Comparison of ENCODE assay signal across 8 cellular contexts in the genomic region with DNA sequence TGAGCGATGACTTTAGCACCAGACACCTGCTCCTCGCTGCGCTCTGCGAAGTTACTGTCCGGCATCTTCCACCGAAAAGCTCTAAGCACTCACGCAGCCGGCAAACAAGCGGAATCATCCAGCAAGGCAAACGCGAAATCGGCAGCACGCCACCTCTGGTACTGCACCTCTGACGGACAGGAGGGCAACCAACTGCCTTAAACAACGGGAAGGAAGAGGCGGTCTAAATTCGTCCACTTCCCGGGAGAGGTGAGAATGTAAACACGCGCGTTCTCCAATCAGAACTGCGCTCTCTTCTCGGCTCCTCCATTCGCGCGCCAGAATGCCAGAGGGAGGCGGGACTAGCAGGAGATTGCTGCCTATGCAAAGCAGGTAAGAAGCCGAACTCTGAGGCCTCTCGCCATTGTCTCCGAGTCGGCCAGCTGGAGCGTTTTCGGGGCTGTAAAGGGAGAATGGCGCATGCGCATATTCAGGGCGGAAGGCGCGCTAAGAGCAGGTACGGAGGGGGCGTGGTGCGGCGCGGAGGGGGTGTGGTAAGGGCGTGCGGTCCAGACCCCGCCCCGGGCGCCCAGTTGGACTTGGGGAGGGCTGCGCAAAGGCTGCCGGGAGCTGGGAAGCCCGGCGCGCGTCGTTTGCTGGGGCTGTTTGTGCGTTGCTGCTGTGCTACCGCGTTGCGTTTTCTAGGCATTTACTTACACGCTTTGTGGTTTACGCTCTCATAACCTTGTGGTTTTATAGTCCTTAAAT.
DNase-seq lines count a peak whose midpoint lies in the region; ATAC-seq lines count a peak whose summit lies in the region.

A gene with protein sequence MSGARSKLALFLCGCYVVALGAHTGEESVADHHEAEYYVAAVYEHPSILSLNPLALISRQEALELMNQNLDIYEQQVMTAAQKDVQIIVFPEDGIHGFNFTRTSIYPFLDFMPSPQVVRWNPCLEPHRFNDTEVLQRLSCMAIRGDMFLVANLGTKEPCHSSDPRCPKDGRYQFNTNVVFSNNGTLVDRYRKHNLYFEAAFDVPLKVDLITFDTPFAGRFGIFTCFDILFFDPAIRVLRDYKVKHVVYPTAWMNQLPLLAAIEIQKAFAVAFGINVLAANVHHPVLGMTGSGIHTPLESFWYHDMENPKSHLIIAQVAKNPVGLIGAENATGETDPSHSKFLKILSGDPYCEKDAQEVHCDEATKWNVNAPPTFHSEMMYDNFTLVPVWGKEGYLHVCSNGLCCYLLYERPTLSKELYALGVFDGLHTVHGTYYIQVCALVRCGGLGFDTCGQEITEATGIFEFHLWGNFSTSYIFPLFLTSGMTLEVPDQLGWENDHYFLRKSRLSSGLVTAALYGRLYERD (plus strand): TSS at position 347 of the 747 bp plus-strand sequence. CDS start 33,695 bp downstream, outside the sequence.
A gene (minus strand): TSS at position 171 of the 747 bp plus-strand sequence. CDS start 106 bp downstream, at position 65.

- ATAC-seq in GM18519 (IDR thresholded peaks at IDR 0.05; ENCODE audit: low FRiP score, unreplicated experiment) (peak; percentile 89), HG03039 (IDR thresholded peaks at IDR 0.05; ENCODE audit: unreplicated experiment) (peak; percentile 90)

- DNase-seq in SW480 (ENCODE audit: low spot score) (peak; percentile 99), T47D (ENCODE audit: low read depth in 1 of 2, low spot score in 1 of 2) (peak; percentile 91 to 99), iPS-NIHi7 (ENCODE audit: extremely low spot score) (peak; percentile 95), NCI-H446 (lab: John Stamatoyannopoulos, UW) (no peak), DMS153 (lab: John Stamatoyannopoulos, UW) (no peak)
- peak; percentile 98 to 99 for DNase-seq in stimulated activated CD4-positive, alpha-beta T cell treated with anti-CD3 and anti-CD28 coated beads, Interleukin-12 subunit alpha, Interleukin-12 subunit beta, amount 100 ng/mL, for 24 hours (ENCODE audit: low read depth in 2 of 2)

- in situ Hi-C loops in T47D (cut with HindIII; ENCODE audit: low pct_unique_long_range_greater_than_20kb, low sequenced_read_pairs): no loop called here

Comparison
In these comparisons a context has a peak if more than half of its experiments do, and no peak if none do; other contexts are left out.
1. DNase-seq: peak in SW480 (single experiment), T47D (2 of 2), iPS-NIHi7 (single experiment) and stimulated activated CD4-positive, alpha-beta T cell treated with anti-CD3 and anti-CD28 coated beads, Interleukin-12 subunit alpha, Interleukin-12 subunit beta, amount 100 ng/mL, for 24 hours (2 of 2); none in NCI-H446 (0 of 2) and DMS153 (single experiment).